11 cellular contexts compared by ENCODE assay signal in the genomic region with DNA sequence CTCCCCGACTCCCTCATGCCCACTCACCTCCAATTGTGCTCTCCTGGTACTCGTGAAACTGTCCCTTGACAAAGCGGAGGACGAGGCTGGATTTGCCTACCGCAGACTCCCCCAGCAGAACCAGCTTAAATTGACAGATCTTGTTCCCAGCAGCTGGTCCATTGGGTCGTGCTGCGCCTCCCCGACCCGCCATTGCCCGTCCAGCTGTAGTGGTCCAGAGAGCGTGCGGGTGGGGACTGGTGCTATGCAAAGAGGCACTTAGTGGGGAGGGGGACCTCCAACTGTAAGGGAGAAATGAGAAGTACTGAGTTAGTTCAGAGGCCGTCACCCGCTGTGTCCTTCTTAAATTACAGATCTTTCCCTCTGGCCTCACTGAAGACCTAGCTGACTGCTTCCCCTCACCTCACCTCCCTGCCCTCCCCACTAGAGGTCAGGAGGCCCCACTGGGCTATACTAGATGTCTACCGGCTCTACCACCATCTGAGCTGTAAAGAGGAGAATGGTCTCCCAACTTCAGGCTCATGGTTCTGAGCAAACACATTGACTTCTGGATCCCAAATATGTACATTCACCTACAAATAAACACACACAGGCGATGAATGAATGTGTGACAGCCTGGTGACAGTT. TPM values are rescaled to one million over a fixed set of nuclear protein-coding genes. Genes with fewer than 3 reads are reported as not detected.
A peak's percentile ranks its signal among the peaks of the same experiment; 100 is the strongest.
DNase-seq lines count a peak whose midpoint lies in the region; ATAC-seq and TF ChIP-seq lines count a peak whose summit lies in the region.
"Had no signal": no experiment of that assay in that cellular context is flagged by ENCODE, and none has a peak within 500 bp of the region (broad histone marks: within the 10 kb centered on the region; RNA-seq: fewer than 3 reads in every experiment).

No MANE protein-coding gene starts in this region.

- intact Hi-C loops in heart left ventricle (cut with DNase I) (no loop called here), Right ventricle myocardium inferior (cut with DNase I) (no loop called here), adrenal gland (cut with DNase I) (no loop called here), lower lobe of right lung (cut with DNase I) (no loop called here), transverse colon (cut with DNase I; ENCODE audit: low total_unique reads) (no loop called here)

- WGBS in heart left ventricle, 4 donors: 93 to 96% (median 95%) methylated on average over 16 of the region's 16 CpGs
- WGBS in adrenal gland, 4 donors: 84 to 89% (median 88%) methylated on average over 9 to 16 of the region's 16 CpGs
- 97% methylated on average over 16 of the region's 16 CpGs; no CpG with 5 or more reads in 1 of the 2 donors for WGBS in transverse colon (ENCODE audit: low coverage in 1 of 2), 2 donors

- in situ Hi-C loops in transverse colon (cut with MboI; ENCODE audit: low pct_ligation_motif_present in 1 of 4, low pct_unique_long_range_greater_than_20kb in 1 of 4, low sequenced_read_pairs in 3 of 4): no loop called here

- peak overlapping the region; percentile 65 to 91 (median 78) for H3K27ac ChIP-seq in heart left ventricle
- H3K27ac ChIP-seq in adrenal gland: peak overlapping the region in 4 of 5 donors; percentile 63 to 93 (median 75)
- H3K27ac ChIP-seq in lower lobe of right lung: peak overlapping the region; percentile 80
- peak overlapping the region; percentile 5 to 87 (median 86) for H3K27ac ChIP-seq in transverse colon
- H3K27ac ChIP-seq: colonic mucosa had no signal

- H3K36me3 ChIP-seq in heart left ventricle (peaks cover 0 to 59% (median 49%) of the 10 kb centered on the region in 9 donors), adrenal gland (replicated peaks in 1 of 2) (peaks cover 0 to 49% of the 10 kb centered on the region in 2 donors), lower lobe of right lung (peaks cover 51% of the 10 kb centered on the region), transverse colon (peaks cover 0 to 40% (median 20%) of the 10 kb centered on the region in 4 donors), H7 (replicated peaks; ENCODE audit: control insufficient read depth, insufficient read depth, low read length) (peaks cover 25% of the 10 kb centered on the region)

- TF ChIP-seq EP300 in transverse colon (IDR thresholded peaks at IDR 0.05; ENCODE audit: low read depth): no peak

- H3K4me3 ChIP-seq in heart left ventricle (no peak overlapping the region), adrenal gland (no peak overlapping the region), lower lobe of right lung (no peak overlapping the region), transverse colon (no peak overlapping the region), H7 (ENCODE audit: insufficient read depth, low read depth, low read length) (no peak overlapping the region)
- H3K4me3 ChIP-seq: colonic mucosa had no signal

- no peak for ATAC-seq in heart left ventricle
- ATAC-seq in Right ventricle myocardium inferior: no peak
- no peak for ATAC-seq in lower lobe of right lung

- H3K9me3 ChIP-seq in heart left ventricle (no peaks in the 10 kb centered on the region), adrenal gland (replicated peaks in 1 of 3) (no peaks in the 10 kb centered on the region), lower lobe of right lung (no peaks in the 10 kb centered on the region), transverse colon (no peaks in the 10 kb centered on the region)
- H3K9me3 ChIP-seq: colonic mucosa had no signal

- H3K4me1 ChIP-seq in heart left ventricle: peaks cover 25 to 69% (median 63%) of the 10 kb centered on the region in 12 donors
- H3K4me1 ChIP-seq in adrenal gland (replicated peaks in 1 of 2): peaks cover 49 to 67% of the 10 kb centered on the region in 2 donors
- peaks cover 70% of the 10 kb centered on the region for H3K4me1 ChIP-seq in lower lobe of right lung
- H3K4me1 ChIP-seq in transverse colon: peaks cover 26 to 49% (median 33%) of the 10 kb centered on the region in 4 donors

- no peak for TF ChIP-seq CTCF in heart left ventricle (IDR thresholded peaks at IDR 0.05)
- no peak for TF ChIP-seq CTCF in adrenal gland (IDR thresholded peaks at IDR 0.05)
- TF ChIP-seq CTCF in lower lobe of right lung (IDR thresholded peaks at IDR 0.05): no peak
- no peak for TF ChIP-seq CTCF in transverse colon (IDR thresholded peaks at IDR 0.05)

- no peaks in the 10 kb centered on the region for H3K27me3 ChIP-seq in heart left ventricle
- no peaks in the 10 kb centered on the region for H3K27me3 ChIP-seq in adrenal gland
- no peaks in the 10 kb centered on the region for H3K27me3 ChIP-seq in lower lobe of right lung (ENCODE audit: low read depth)
- H3K27me3 ChIP-seq in transverse colon: no peaks in the 10 kb centered on the region
- H3K27me3 ChIP-seq in H7 (ENCODE audit: control insufficient read depth, insufficient read depth, low read length): no peaks in the 10 kb centered on the region
- H3K27me3 ChIP-seq: colonic mucosa had no signal

- no peak for TF ChIP-seq POLR2A in heart left ventricle (IDR thresholded peaks at IDR 0.05)
- TF ChIP-seq POLR2A in adrenal gland (IDR thresholded peaks at IDR 0.05): no peak
- TF ChIP-seq POLR2A in transverse colon (IDR thresholded peaks at IDR 0.05): no peak

- DNase-seq in heart left ventricle: peak in 1 of 5 donors; percentile 46
- no peak for DNase-seq in Right ventricle myocardium inferior (ENCODE audit: missing footprints)
- DNase-seq in adrenal gland: no peak
- DNase-seq in lower lobe of right lung: no peak
- DNase-seq in transverse colon: no peak
- no peak for DNase-seq in NCI-H1092 (lab: John Stamatoyannopoulos, UW)
- DNase-seq in NCI-H1417 (lab: John Stamatoyannopoulos, UW): no peak
- DNase-seq in H7: no peak
- DNase-seq: colonic mucosa, NCI-H2081 had no signal

RNA-seq across cellular contexts. Expression of a gene that starts 7.8 kb away (rescaled TPM):
- not detected for total RNA-seq in heart left ventricle
- polyA plus RNA-seq in heart left ventricle: not detected
- 0.11 TPM for total RNA-seq in Right ventricle myocardium inferior
- total RNA-seq in adrenal gland: under 1 TPM in 4 of 8 donors, not detected in 4; 0.14 to 0.27 (median 0.17) TPM
- polyA plus RNA-seq in adrenal gland: under 1 TPM in 2 of 3 donors, not detected in 1; 0.20 to 0.72 TPM
- not detected for total RNA-seq in lower lobe of right lung
- total RNA-seq in transverse colon: under 1 TPM in 1 of 4 donors, not detected in 3; 0.14 TPM
- 0.10 and 0.22 TPM in 2 replicates for total RNA-seq in H7 (2014; rRNA removed; shearing (Covaris generic))
- total RNA-seq: colonic mucosa, mesenteric fat pad had no signal

RNA-seq across cellular contexts. Expression of a gene that starts 9.3 kb away (rescaled TPM):
- total RNA-seq in heart left ventricle: 10 to 100 TPM in 8 of 9 donors, 1 to 10 TPM in 1; 6.9 to 17.6 (median 14.8) TPM
- 10 to 100 TPM; 15.3 to 33.0 TPM for polyA plus RNA-seq in heart left ventricle
- total RNA-seq in Right ventricle myocardium inferior: 22.0 TPM
- 100 to 1,000 TPM in 1 of 8 donors, 10 to 100 TPM in 7; 16.0 to 136 (median 57.3) TPM for total RNA-seq in adrenal gland
- 100 to 1,000 TPM in 2 of 3 donors, 10 to 100 TPM in 1; 23.7 to 671 (median 386) TPM for polyA plus RNA-seq in adrenal gland
- total RNA-seq in lower lobe of right lung: 41.6 TPM
- total RNA-seq in transverse colon: 100 to 1,000 TPM in 1 of 4 donors, 10 to 100 TPM in 3; 16.9 to 154 (median 48.9) TPM
- 24.8 and 26.0 TPM in 2 replicates for total RNA-seq in H7 (2014; rRNA removed; shearing (Covaris generic))

RNA-seq across cellular contexts. Expression of a gene that starts 17.9 kb away (rescaled TPM):
- total RNA-seq in heart left ventricle (10 to 100 TPM in 1 of 9 donors, 1 to 10 TPM in 8; 1.9 to 17.3 (median 3.7) TPM), Right ventricle myocardium inferior (5.0 TPM), adrenal gland (10 to 100 TPM; 17.9 to 40.8 (median 31.9) TPM), lower lobe of right lung (40.4 TPM), transverse colon (10 to 100 TPM in 3 of 4 donors, 1 to 10 TPM in 1; 4.6 to 14.6 (median 12.8) TPM)
- polyA plus RNA-seq in heart left ventricle (1 to 10 TPM; 1.8 to 4.9 TPM), adrenal gland (100 to 1,000 TPM in 1 of 3 donors, 10 to 100 TPM in 2; 16.3 to 117 (median 88.0) TPM)
- total RNA-seq in H7 (2014; rRNA removed; shearing (Covaris generic)): 1.2 and 5.6 TPM in 2 replicates

RNA-seq across cellular contexts. Expression of a gene that starts 24.4 kb away (rescaled TPM):
- total RNA-seq in heart left ventricle (10 to 100 TPM; 30.9 to 99.1 (median 48.2) TPM), Right ventricle myocardium inferior (45.6 TPM), adrenal gland (100 to 1,000 TPM; 126 to 216 (median 163) TPM), lower lobe of right lung (153 TPM), transverse colon (100 to 1,000 TPM in 2 of 4 donors, 10 to 100 TPM in 2; 40.8 to 172 (median 112) TPM)
- polyA plus RNA-seq in heart left ventricle (10 to 100 TPM; 29.0 to 90.9 TPM), adrenal gland (100 to 1,000 TPM in 2 of 3 donors, 10 to 100 TPM in 1; 55.8 to 206 (median 115) TPM)
- 82.9 and 91.4 TPM in 2 replicates for total RNA-seq in H7 (2014; rRNA removed; shearing (Covaris generic))

RNA-seq across cellular contexts. Expression of a gene that starts 32.1 kb away (rescaled TPM):
- under 1 TPM in 6 of 9 donors, not detected in 3; 0.14 to 0.38 (median 0.22) TPM for total RNA-seq in heart left ventricle
- under 1 TPM; 0.06 to 0.11 TPM for polyA plus RNA-seq in heart left ventricle
- 0.11 TPM for total RNA-seq in Right ventricle myocardium inferior
- total RNA-seq in adrenal gland: under 1 TPM in 2 of 8 donors, not detected in 6; 0.07 to 0.11 TPM
- polyA plus RNA-seq in adrenal gland: under 1 TPM; 0.11 to 0.16 (median 0.13) TPM
- total RNA-seq in lower lobe of right lung: 1.2 TPM
- under 1 TPM in 2 of 4 donors, not detected in 2; 0.27 to 0.48 TPM for total RNA-seq in transverse colon
- total RNA-seq in H7 (2014; rRNA removed; shearing (Covaris generic)): 2.7 and 3.8 TPM in 2 replicates
- total RNA-seq: mesenteric fat pad had no signal
